In the genomic region with DNA sequence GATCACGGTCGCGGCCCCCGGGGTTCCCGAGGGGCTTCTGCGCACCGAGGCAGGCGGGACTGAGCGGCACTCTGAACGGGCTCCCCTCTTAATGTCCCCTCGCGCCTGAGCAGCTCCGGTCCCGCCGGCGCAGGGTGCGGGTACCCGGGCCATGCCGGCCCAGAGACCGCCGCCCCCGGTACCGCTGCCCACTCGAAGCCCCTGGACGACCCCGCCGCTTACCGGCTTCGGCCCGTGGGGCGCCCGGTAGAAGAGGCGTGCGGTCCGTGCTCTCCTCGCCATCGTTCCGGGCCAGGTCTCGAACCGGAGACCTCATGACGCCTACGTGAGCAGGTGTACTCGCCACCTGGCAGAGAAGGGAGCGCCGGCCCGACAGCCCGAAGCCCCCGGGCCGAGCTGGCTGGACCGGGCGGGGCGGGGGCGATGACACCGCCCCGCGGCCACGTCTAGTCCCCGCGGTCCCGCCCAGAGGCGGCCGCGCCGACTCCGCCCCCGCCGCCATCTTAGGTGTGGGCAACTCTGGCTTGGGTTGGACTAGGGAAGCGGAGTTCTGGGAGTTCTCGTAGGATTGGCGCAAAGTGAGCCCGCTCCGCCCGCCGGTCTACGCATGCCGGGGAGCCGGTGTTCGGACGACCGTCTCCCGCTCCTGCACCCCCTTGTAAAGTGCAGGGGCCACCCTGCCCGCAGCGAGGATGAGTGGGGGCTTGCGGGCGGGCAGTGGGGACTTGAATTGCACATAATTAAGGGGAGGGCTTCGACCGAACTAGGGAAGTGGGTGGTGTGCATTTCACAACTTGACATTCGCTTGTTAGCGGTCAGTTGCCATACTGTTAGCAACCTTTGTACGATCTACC, we compare ENCODE assay signal across 8 cellular contexts. TPM values are rescaled to one million over a fixed set of nuclear protein-coding genes. Genes with fewer than 3 reads are reported as not detected.
A peak's percentile ranks its signal among the peaks of the same experiment; 100 is the strongest.
DNase-seq lines count a peak whose midpoint lies in the region; TF ChIP-seq lines count a peak whose summit lies in the region.

A gene with protein sequence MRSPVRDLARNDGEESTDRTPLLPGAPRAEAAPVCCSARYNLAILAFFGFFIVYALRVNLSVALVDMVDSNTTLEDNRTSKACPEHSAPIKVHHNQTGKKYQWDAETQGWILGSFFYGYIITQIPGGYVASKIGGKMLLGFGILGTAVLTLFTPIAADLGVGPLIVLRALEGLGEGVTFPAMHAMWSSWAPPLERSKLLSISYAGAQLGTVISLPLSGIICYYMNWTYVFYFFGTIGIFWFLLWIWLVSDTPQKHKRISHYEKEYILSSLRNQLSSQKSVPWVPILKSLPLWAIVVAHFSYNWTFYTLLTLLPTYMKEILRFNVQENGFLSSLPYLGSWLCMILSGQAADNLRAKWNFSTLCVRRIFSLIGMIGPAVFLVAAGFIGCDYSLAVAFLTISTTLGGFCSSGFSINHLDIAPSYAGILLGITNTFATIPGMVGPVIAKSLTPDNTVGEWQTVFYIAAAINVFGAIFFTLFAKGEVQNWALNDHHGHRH (minus strand): TSS at position 422 of the 854 bp plus-strand sequence. CDS start 106 bp downstream, at position 316.

- H3K4me2 ChIP-seq in H9 (ENCODE audit: insufficient read depth, insufficient read length, low read length): peak within 1 kb of the TSS; percentile 99

- no peak within 1 kb of the TSS for H2AK5ac ChIP-seq in H9 (ENCODE audit: insufficient read length, low read length)

- no peak within 1 kb of the TSS for H3K23ac ChIP-seq in H9 (ENCODE audit: insufficient read length, low read depth, low read length)

- peaks cover 5% of the 10 kb centered on the region; the same call in 1 of the 2 replicates for H3K4me1 ChIP-seq in ES-I3 (ENCODE audit: insufficient read depth, low read length)
- no peaks in the 10 kb centered on the region; the same call in 1 of the 2 replicates for H3K4me1 ChIP-seq in H9 (ENCODE audit: insufficient read depth, low read length)

- no peaks in the 10 kb centered on the region for H3K27me3 ChIP-seq in H9 (ENCODE audit: insufficient read depth, low read length)

- H4K8ac ChIP-seq in H9 (replicated peaks; ENCODE audit: insufficient read length, low read depth, low read length): no peak within 1 kb of the TSS

- peak within 1 kb of the TSS; percentile 64 for H3K27ac ChIP-seq in H9 (ENCODE audit: insufficient read length, low read depth, low read length)

- no peak within 1 kb of the TSS for H2BK5ac ChIP-seq in H9 (ENCODE audit: insufficient read length, low read length)

- no peak within 1 kb of the TSS for H3T11ph ChIP-seq in H9 (ENCODE audit: low read length)

- peak; percentile 99 for TF ChIP-seq POLR2A in Raji (IDR thresholded peaks at IDR 0.05; ENCODE audit: insufficient read depth, low read depth, low read length)

- H2BK12ac ChIP-seq in H9 (ENCODE audit: insufficient read length, low read depth, low read length): no peak within 1 kb of the TSS

- TF ChIP-seq CTCF in H9 (conservative IDR thresholded peaks at IDR 0.05): no peak
- no peak for TF ChIP-seq CTCF in nephron progenitor cell (IDR thresholded peaks at IDR 0.05)

- H3K9ac ChIP-seq in ES-I3 (ENCODE audit: low read depth, low read length): peak within 1 kb of the TSS; percentile 94
- H3K9ac ChIP-seq in H9 (ENCODE audit: extremely low read depth, insufficient read length, low read length): peak within 1 kb of the TSS; percentile 64

- H4K5ac ChIP-seq in H9 (ENCODE audit: insufficient read length, low read depth, low read length): no peak within 1 kb of the TSS

- H3K36me3 Mint-ChIP-seq in H9 (ENCODE audit: insufficient read depth in 1 of 3, low read depth in 3 of 3) (peaks cover 7 to 13% (median 11%) of the 10 kb centered on the region in 3 experiments; a peak in 5 of 7 replicates), nephron progenitor cell (ENCODE audit: low read depth) (peaks cover 4% of the 10 kb centered on the region)
- peaks cover 10% of the 10 kb centered on the region for H3K36me3 Mint-ChIP-seq in stimulated activated naive CD8-positive, alpha-beta T cell treated with anti-CD3 and anti-CD28 coated beads, Interleukin-15, Interleukin-2, amounts not matched to agents 100 ng/mL and 50 ng/mL, for 24 hours (ENCODE audit: low read depth)

- peaks cover 0 to 3% of the 10 kb centered on the region in 2 experiments; a peak in 1 of 5 replicates for H3K9me3 Mint-ChIP-seq in H9
- H3K9me3 Mint-ChIP-seq in nephron progenitor cell: no peaks in the 10 kb centered on the region
- no peaks in the 10 kb centered on the region for H3K9me3 Mint-ChIP-seq in stimulated activated naive CD8-positive, alpha-beta T cell treated with anti-CD3 and anti-CD28 coated beads, Interleukin-15, Interleukin-2, amounts not matched to agents 100 ng/mL and 50 ng/mL, for 24 hours

- no CpG with 5 or more reads among the region's 90 CpGs for WGBS in H9 (ENCODE audit: extremely low coverage, insufficient read length, low lambda C conversion rate)

- peak within 1 kb of the TSS; percentile 71 for H2AFZ ChIP-seq in H9 (ENCODE audit: low read length)

- H3K14ac ChIP-seq in H9 (ENCODE audit: insufficient read depth, low read length): peak within 1 kb of the TSS; percentile 49; the same call in 1 of the 2 replicates

- H2BK15ac ChIP-seq in H9 (ENCODE audit: low read depth, low read length): no peak within 1 kb of the TSS

- DNase-seq in H9: peak; percentile 96
- peak; percentile 95 for DNase-seq in M059J (ENCODE audit: low read depth)
- DNase-seq in activated gamma-delta T cell (lab: John Stamatoyannopoulos, UW): peak; percentile 87
- DNase-seq in fibroblast of the conjunctiva (ENCODE audit: low read depth): peak; percentile 85
- peak; percentile 92 for DNase-seq in nephron progenitor cell

- H3K56ac ChIP-seq in H9 (ENCODE audit: insufficient read length, low read depth, low read length): no peak within 1 kb of the TSS

- H2BK120ac ChIP-seq in H9 (ENCODE audit: low read depth, low read length, poor library complexity, severe bottlenecking): no peak within 1 kb of the TSS

- H3K4me1 Mint-ChIP-seq in H9 (peaks cover 19 to 20% of the 10 kb centered on the region in 2 experiments), nephron progenitor cell (peaks cover 15% of the 10 kb centered on the region)
- H3K4me1 Mint-ChIP-seq in stimulated activated naive CD8-positive, alpha-beta T cell treated with anti-CD3 and anti-CD28 coated beads, Interleukin-15, Interleukin-2, amounts not matched to agents 100 ng/mL and 50 ng/mL, for 24 hours (ENCODE audit: low read depth): peaks cover 44% of the 10 kb centered on the region

- peak within 1 kb of the TSS; percentile 93 for H3K4me3 Mint-ChIP-seq in H9
- H3K4me3 Mint-ChIP-seq in nephron progenitor cell: peak within 1 kb of the TSS; percentile 93
- H3K4me3 Mint-ChIP-seq in stimulated activated naive CD8-positive, alpha-beta T cell treated with anti-CD3 and anti-CD28 coated beads, Interleukin-15, Interleukin-2, amounts not matched to agents 100 ng/mL and 50 ng/mL, for 24 hours: peak within 1 kb of the TSS; percentile 98

- no peak within 1 kb of the TSS for H4K91ac ChIP-seq in H9 (ENCODE audit: insufficient read length, low read depth, low read length)

- H3K79me1 ChIP-seq in H9 (ENCODE audit: insufficient read depth, low read depth, low read length, poor library complexity, severe bottlenecking): no peaks in the 10 kb centered on the region

- H3K36me3 ChIP-seq in ES-I3 (ENCODE audit: insufficient read depth, low read length): no peaks in the 10 kb centered on the region

- no peaks in the 10 kb centered on the region for H3K23me2 ChIP-seq in H9 (ENCODE audit: insufficient read length, low read depth, low read length, poor library complexity, severe bottlenecking)

- H3K27ac Mint-ChIP-seq in H9: peak within 1 kb of the TSS; percentile 87 to 98 (median 95)
- peak within 1 kb of the TSS; percentile 93 for H3K27ac Mint-ChIP-seq in nephron progenitor cell
- peak within 1 kb of the TSS; percentile 97 for H3K27ac Mint-ChIP-seq in stimulated activated naive CD8-positive, alpha-beta T cell treated with anti-CD3 and anti-CD28 coated beads, Interleukin-15, Interleukin-2, amounts not matched to agents 100 ng/mL and 50 ng/mL, for 24 hours

- H4K20me1 ChIP-seq in H9 (ENCODE audit: control insufficient read depth, insufficient read depth, insufficient read length): no peaks in the 10 kb centered on the region

- no peak within 1 kb of the TSS for H2BK20ac ChIP-seq in H9 (ENCODE audit: low read depth, low read length, poor library complexity, severe bottlenecking)

- H3K9me3 ChIP-seq in ES-I3 (ENCODE audit: control insufficient read depth, insufficient read depth, low read length): no peaks in the 10 kb centered on the region
- no peaks in the 10 kb centered on the region for H3K9me3 ChIP-seq in H9 (ENCODE audit: control insufficient read depth, low read depth, low read length)

- H3K79me2 ChIP-seq in H9 (ENCODE audit: insufficient read depth, low read length): no peaks in the 10 kb centered on the region

- no peak within 1 kb of the TSS for H3K18ac ChIP-seq in H9 (ENCODE audit: insufficient read length, low read depth, low read length)

- H3K27me3 Mint-ChIP-seq in H9 (ENCODE audit: low read depth) (no peaks in the 10 kb centered on the region), nephron progenitor cell (ENCODE audit: low read depth, poor library complexity) (peaks cover 13% of the 10 kb centered on the region)
- no peaks in the 10 kb centered on the region for H3K27me3 Mint-ChIP-seq in stimulated activated naive CD8-positive, alpha-beta T cell treated with anti-CD3 and anti-CD28 coated beads, Interleukin-15, Interleukin-2, amounts not matched to agents 100 ng/mL and 50 ng/mL, for 24 hours

- no peak within 1 kb of the TSS for H3K4ac ChIP-seq in H9 (ENCODE audit: low read depth, low read length)

RNA-seq across cellular contexts. Expression of the gene that starts here (rescaled TPM):
- total RNA-seq in H9 (2021): 8.3 and 8.9 TPM in 2 replicates
- 13.2 and 16.4 TPM in 2 replicates for total RNA-seq in M059J (2014; rRNA removed; shearing (Covaris generic))

Comparison
In these comparisons a context has a peak if more than half of its experiments do, and no peak if none do; other contexts are left out.
1. Peak in every context shown above with its lines: DNase-seq and H3K27ac ChIP-seq.